ENCODE assay signal across 1 cellular context in the genomic region with DNA sequence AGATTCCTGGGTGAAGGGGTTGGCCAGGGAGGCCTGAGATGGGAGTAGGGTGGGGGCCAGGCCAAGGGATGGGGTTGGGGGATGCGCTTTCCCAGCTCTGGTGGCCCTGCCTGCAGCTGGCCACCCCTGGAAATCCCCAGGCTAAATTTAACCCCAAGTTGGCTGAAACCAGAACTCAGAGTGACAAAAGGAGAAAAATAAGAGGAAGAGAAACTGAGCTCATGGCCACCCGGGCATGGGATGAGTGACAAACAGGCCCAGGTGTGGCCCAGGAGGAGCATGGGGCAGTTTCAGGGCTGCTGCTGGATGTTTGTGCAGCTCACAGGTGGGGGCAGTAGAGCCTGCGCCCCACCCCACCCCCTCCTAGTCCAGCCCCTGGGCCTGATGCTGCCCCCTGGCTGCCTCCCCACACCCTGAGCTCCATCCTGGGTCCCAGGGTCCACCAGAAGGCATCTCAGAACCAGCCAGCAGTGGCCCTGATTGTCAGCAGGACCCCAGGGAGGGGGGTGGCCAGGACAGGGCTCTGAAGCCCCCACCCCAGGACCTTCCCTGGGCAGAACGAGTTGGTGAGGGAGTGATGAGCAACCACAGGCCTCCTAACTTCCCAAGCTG.
TF ChIP-seq lines count a peak whose summit lies in the region.

No MANE protein-coding gene starts in this region.

TF ChIP-seq in K562, 482 proteins besides CTCF, POLR2A, EP300 and RAD21 (continued from another document):
- TF ChIP-seq, protein P1, sequence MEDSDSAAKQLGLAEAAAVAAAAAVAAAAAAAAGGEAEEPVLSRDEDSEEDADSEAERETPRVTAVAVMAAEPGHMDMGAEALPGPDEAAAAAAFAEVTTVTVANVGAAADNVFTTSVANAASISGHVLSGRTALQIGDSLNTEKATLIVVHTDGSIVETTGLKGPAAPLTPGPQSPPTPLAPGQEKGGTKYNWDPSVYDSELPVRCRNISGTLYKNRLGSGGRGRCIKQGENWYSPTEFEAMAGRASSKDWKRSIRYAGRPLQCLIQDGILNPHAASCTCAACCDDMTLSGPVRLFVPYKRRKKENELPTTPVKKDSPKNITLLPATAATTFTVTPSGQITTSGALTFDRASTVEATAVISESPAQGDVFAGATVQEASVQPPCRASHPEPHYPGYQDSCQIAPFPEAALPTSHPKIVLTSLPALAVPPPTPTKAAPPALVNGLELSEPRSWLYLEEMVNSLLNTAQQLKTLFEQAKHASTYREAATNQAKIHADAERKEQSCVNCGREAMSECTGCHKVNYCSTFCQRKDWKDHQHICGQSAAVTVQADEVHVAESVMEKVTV (CRISPR knock-in tag; IDR thresholded peaks at IDR 0.05) = no peak
- TF ChIP-seq, protein P2, sequence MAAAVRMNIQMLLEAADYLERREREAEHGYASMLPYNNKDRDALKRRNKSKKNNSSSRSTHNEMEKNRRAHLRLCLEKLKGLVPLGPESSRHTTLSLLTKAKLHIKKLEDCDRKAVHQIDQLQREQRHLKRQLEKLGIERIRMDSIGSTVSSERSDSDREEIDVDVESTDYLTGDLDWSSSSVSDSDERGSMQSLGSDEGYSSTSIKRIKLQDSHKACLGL (CRISPR knock-in tag; IDR thresholded peaks at IDR 0.05; ENCODE audit: borderline replicate concordance, poor library complexity, severe bottlenecking) = peak; percentile 21
- TF ChIP-seq, protein P3, sequence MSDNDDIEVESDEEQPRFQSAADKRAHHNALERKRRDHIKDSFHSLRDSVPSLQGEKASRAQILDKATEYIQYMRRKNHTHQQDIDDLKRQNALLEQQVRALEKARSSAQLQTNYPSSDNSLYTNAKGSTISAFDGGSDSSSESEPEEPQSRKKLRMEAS (CRISPR knock-in tag; IDR thresholded peaks at IDR 0.05) = no peak
- TF ChIP-seq MAZ (CRISPR knock-in tag; conservative IDR thresholded peaks at IDR 0.05 in 1 of 2, IDR thresholded peaks at IDR 0.05 in 1 of 2) (peak in 1 of 2 experiments; percentile 87; a peak in 2 of 4 replicates), RBM22 (IDR thresholded peaks at IDR 0.05; ENCODE audit: low read depth, low read length, poor library complexity, severe bottlenecking) (no peak)
